Comparison of ENCODE assay signal across 34 cellular contexts in the genomic region with DNA sequence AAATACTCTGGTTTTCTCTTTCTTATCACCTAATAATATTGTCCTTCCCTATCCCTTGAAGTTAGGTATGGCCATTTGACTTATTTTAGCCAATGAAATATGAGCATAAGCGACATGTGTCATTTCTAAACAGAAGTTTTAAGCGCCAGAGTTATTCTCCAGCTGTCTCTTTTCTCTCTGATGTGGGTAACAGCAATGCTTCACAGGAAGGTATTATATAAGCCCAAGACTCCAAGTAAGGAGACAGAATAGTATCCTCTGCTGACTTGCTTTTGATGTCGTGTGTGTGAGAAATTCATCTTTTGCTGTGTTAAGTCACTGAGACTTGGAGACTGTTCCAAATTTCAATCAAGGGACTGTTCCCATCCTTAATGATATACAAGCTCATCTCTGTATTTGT.
"Had no signal": no experiment of that assay in that cellular context is flagged by ENCODE, and none has a peak within 500 bp of the region (broad histone marks: within the 10 kb centered on the region; RNA-seq: fewer than 3 reads in every experiment).

No MANE protein-coding gene starts in this region.

- DNase-seq: activated B cell treated with CpG ODN at 0.5 μM for 24 hours; activated CD4-positive, alpha-beta memory T cell treated with anti-CD3 and anti-CD28 coated beads for 36 hours; activated CD4-positive, alpha-beta T cell treated with anti-CD3 and anti-CD28 coated beads for 4 hours; activated CD4-positive, alpha-beta T cell treated with anti-CD3 and anti-CD28 coated beads, Interleukin-2, amount 10 ng/mL, durations not matched to agents 24 days and 14 days; activated CD4-positive, alpha-beta T cell treated with anti-CD3 and anti-CD28 coated beads, Interleukin-2, amount 50 U/mL, for 1 hour; activated CD4-positive, alpha-beta T cell treated with anti-CD3 and anti-CD28 coated beads, Interleukin-2, amount 50 U/mL, for 4 hours; activated CD4-positive, CD25-positive, alpha-beta regulatory T cell treated with anti-CD3 and anti-CD28 coated beads, Interleukin-2, amount 50 U/mL, for 72 hours; activated CD8-positive, alpha-beta memory T cell treated with anti-CD3 and anti-CD28 coated beads for 24 hours; activated CD8-positive, alpha-beta memory T cell treated with anti-CD3 and anti-CD28 coated beads, Interleukin-2, amount 10 ng/mL, durations not matched to agents 7 days and 5 days; activated CD8-positive, alpha-beta memory T cell treated with anti-CD3 and anti-CD28 coated beads, Interleukin-2, amount 50 U/mL, for 48 hours; activated CD8-positive, alpha-beta T cell treated with anti-CD3 and anti-CD28 coated beads for 36 hours; activated effector memory CD4-positive, alpha-beta T cell treated with Interleukin-2 at 50 U/mL for 16 hours; activated gamma-delta T cell; activated naive CD4-positive, alpha-beta T cell treated with anti-CD3 and anti-CD28 coated beads, Interleukin-2, amount 10 ng/mL, durations not matched to agents 7 days and 5 days; activated naive CD4-positive, alpha-beta T cell treated with Interleukin-2 at 50 U/mL for 16 hours; activated naive CD8-positive, alpha-beta T cell treated with anti-CD3 and anti-CD28 coated beads, Interleukin-2, amount 10 ng/mL, durations not matched to agents 7 days and 5 days; activated naive CD8-positive, alpha-beta T cell treated with anti-CD3 and anti-CD28 coated beads, Interleukin-2, amount 50 U/mL, for 24 hours; activated T-cell treated with anti-CD3 and anti-CD28 coated beads, Interleukin-2, amount 50 U/mL, for 24 hours; activated T-cell treated with anti-CD3 and anti-CD28 coated beads, Interleukin-2, amount 50 U/mL, for 48 hours; amygdala; anterior cingulate cortex; caudate nucleus; cerebellar nuclear complex; T-helper 2 cell; T-helper 9 cell had no signal

- H3K4me3 ChIP-seq: ascending aorta, cardiac muscle cell had no signal

- H3K27ac Mint-ChIP-seq: activated B cell treated with CpG ODN at 0.5 μM for 24 hours; activated CD4-positive, alpha-beta memory T cell treated with anti-CD3 and anti-CD28 coated beads for 36 hours; activated CD4-positive, alpha-beta T cell treated with anti-CD3 and anti-CD28 coated beads, Interleukin-2, amount 10 ng/mL, durations not matched to agents 24 days and 14 days; activated CD8-positive, alpha-beta memory T cell treated with anti-CD3 and anti-CD28 coated beads, Interleukin-2, amount 10 ng/mL, durations not matched to agents 7 days and 5 days; activated CD8-positive, alpha-beta T cell treated with anti-CD3 and anti-CD28 coated beads for 36 hours; activated naive CD4-positive, alpha-beta T cell treated with anti-CD3 and anti-CD28 coated beads, Interleukin-2, amount 10 ng/mL, durations not matched to agents 7 days and 5 days; activated naive CD4-positive, alpha-beta T cell treated with anti-CD3 and anti-CD28 coated beads, Interleukin-2, amount 50 U/mL, for 24 hours; activated naive CD8-positive, alpha-beta T cell; activated naive CD8-positive, alpha-beta T cell treated with anti-CD3 and anti-CD28 coated beads, Interleukin-2, amount 10 ng/mL, durations not matched to agents 7 days and 5 days; activated naive CD8-positive, alpha-beta T cell treated with anti-CD3 and anti-CD28 coated beads, Interleukin-2, amount 50 U/mL, for 24 hours; activated T-cell treated with anti-CD3 and anti-CD28 coated beads, Interleukin-2, amount 50 U/mL, for 24 hours; activated T-helper 2 cell treated with anti-CD3 and anti-CD28 coated beads, Interferon-gamma antibody, Interleukin-2, Interleukin-4, amounts not matched to agents 10 μg/mL and 5 μg/mL and 100 μg/mL, durations not matched to agents 14 hours and 24 hours and 36 hours; brain; T-helper 1 cell treated with Interleukin-12 subunit alpha and Interleukin-12 subunit beta and Interleukin-4 antibody, amounts not matched to agents 30 μg/mL and 1 μg/mL, for 36 hours; T-helper 2 cell treated with Interferon-gamma antibody and Interleukin-4, amounts not matched to agents 5 μg/mL and 100 μg/mL, for 36 hours had no signal

- H3K4me1 Mint-ChIP-seq: activated B cell treated with CpG ODN at 0.5 μM for 24 hours; activated CD4-positive, alpha-beta T cell treated with anti-CD3 and anti-CD28 coated beads, Interleukin-2, amount 10 ng/mL, durations not matched to agents 24 days and 14 days; activated CD8-positive, alpha-beta memory T cell treated with anti-CD3 and anti-CD28 coated beads, Interleukin-2, amount 10 ng/mL, durations not matched to agents 7 days and 5 days; activated naive CD4-positive, alpha-beta T cell treated with anti-CD3 and anti-CD28 coated beads, Interleukin-2, amount 10 ng/mL, durations not matched to agents 7 days and 5 days; activated naive CD4-positive, alpha-beta T cell treated with anti-CD3 and anti-CD28 coated beads, Interleukin-2, amount 50 U/mL, for 24 hours; activated naive CD8-positive, alpha-beta T cell treated with anti-CD3 and anti-CD28 coated beads, Interleukin-2, amount 10 ng/mL, durations not matched to agents 7 days and 5 days; activated naive CD8-positive, alpha-beta T cell treated with anti-CD3 and anti-CD28 coated beads, Interleukin-2, amount 50 U/mL, for 24 hours; brain; central memory CD8-positive, alpha-beta T cell had no signal

- H3K36me3 Mint-ChIP-seq: activated CD4-positive, alpha-beta memory T cell treated with anti-CD3 and anti-CD28 coated beads for 36 hours; activated CD8-positive, alpha-beta memory T cell treated with anti-CD3 and anti-CD28 coated beads, Interleukin-2, amount 10 ng/mL, durations not matched to agents 7 days and 5 days; activated naive CD4-positive, alpha-beta T cell treated with anti-CD3 and anti-CD28 coated beads, Interleukin-2, amount 10 ng/mL, durations not matched to agents 7 days and 5 days; activated naive CD8-positive, alpha-beta T cell; activated naive CD8-positive, alpha-beta T cell treated with anti-CD3 and anti-CD28 coated beads, Interleukin-2, amount 10 ng/mL, durations not matched to agents 7 days and 5 days; brain had no signal

- H3K4me3 Mint-ChIP-seq: activated B cell treated with CpG ODN at 0.5 μM for 24 hours; activated CD4-positive, alpha-beta memory T cell treated with anti-CD3 and anti-CD28 coated beads for 36 hours; activated CD4-positive, alpha-beta T cell treated with anti-CD3 and anti-CD28 coated beads, Interleukin-2, amount 10 ng/mL, durations not matched to agents 24 days and 14 days; activated CD8-positive, alpha-beta memory T cell treated with anti-CD3 and anti-CD28 coated beads, Interleukin-2, amount 10 ng/mL, durations not matched to agents 7 days and 5 days; activated CD8-positive, alpha-beta T cell treated with anti-CD3 and anti-CD28 coated beads for 36 hours; activated naive CD4-positive, alpha-beta T cell treated with anti-CD3 and anti-CD28 coated beads, Interleukin-2, amount 10 ng/mL, durations not matched to agents 7 days and 5 days; activated naive CD4-positive, alpha-beta T cell treated with anti-CD3 and anti-CD28 coated beads, Interleukin-2, amount 50 U/mL, for 24 hours; activated naive CD8-positive, alpha-beta T cell; activated naive CD8-positive, alpha-beta T cell treated with anti-CD3 and anti-CD28 coated beads, Interleukin-2, amount 10 ng/mL, durations not matched to agents 7 days and 5 days; activated naive CD8-positive, alpha-beta T cell treated with anti-CD3 and anti-CD28 coated beads, Interleukin-2, amount 50 U/mL, for 24 hours; activated T-cell treated with anti-CD3 and anti-CD28 coated beads, Interleukin-2, amount 50 U/mL, for 24 hours; brain; central memory CD8-positive, alpha-beta T cell; T-helper 1 cell treated with Interleukin-12 subunit alpha and Interleukin-12 subunit beta and Interleukin-4 antibody, amounts not matched to agents 30 μg/mL and 1 μg/mL, for 36 hours; T-helper 2 cell treated with Interferon-gamma antibody and Interleukin-4, amounts not matched to agents 5 μg/mL and 100 μg/mL, for 36 hours had no signal

- H3K27me3 Mint-ChIP-seq: activated B cell treated with CpG ODN at 0.5 μM for 24 hours; activated CD4-positive, alpha-beta memory T cell treated with anti-CD3 and anti-CD28 coated beads for 36 hours; activated CD8-positive, alpha-beta memory T cell treated with anti-CD3 and anti-CD28 coated beads, Interleukin-2, amount 10 ng/mL, durations not matched to agents 7 days and 5 days; activated naive CD4-positive, alpha-beta T cell treated with anti-CD3 and anti-CD28 coated beads, Interleukin-2, amount 10 ng/mL, durations not matched to agents 7 days and 5 days; activated naive CD8-positive, alpha-beta T cell; activated naive CD8-positive, alpha-beta T cell treated with anti-CD3 and anti-CD28 coated beads, Interleukin-2, amount 10 ng/mL, durations not matched to agents 7 days and 5 days; activated T-cell treated with anti-CD3 and anti-CD28 coated beads, Interleukin-2, amount 50 U/mL, for 24 hours; brain; central memory CD8-positive, alpha-beta T cell had no signal

- ATAC-seq: activated CD8-positive, alpha-beta memory T cell treated with anti-CD3 and anti-CD28 coated beads, Interleukin-2, amount 10 ng/mL, durations not matched to agents 7 days and 5 days; activated CD8-positive, alpha-beta T cell treated with anti-CD3 and anti-CD28 coated beads for 36 hours; activated naive CD8-positive, alpha-beta T cell treated with anti-CD3 and anti-CD28 coated beads, Interleukin-2, amount 50 U/mL, for 24 hours had no signal

- H3K9me3 Mint-ChIP-seq: activated CD4-positive, alpha-beta T cell treated with anti-CD3 and anti-CD28 coated beads, Interleukin-2, amount 10 ng/mL, durations not matched to agents 24 days and 14 days; activated CD8-positive, alpha-beta T cell treated with anti-CD3 and anti-CD28 coated beads for 36 hours; activated naive CD4-positive, alpha-beta T cell treated with anti-CD3 and anti-CD28 coated beads, Interleukin-2, amount 50 U/mL, for 24 hours; activated naive CD8-positive, alpha-beta T cell treated with anti-CD3 and anti-CD28 coated beads, Interleukin-2, amount 10 ng/mL, durations not matched to agents 7 days and 5 days; activated naive CD8-positive, alpha-beta T cell treated with anti-CD3 and anti-CD28 coated beads, Interleukin-2, amount 50 U/mL, for 24 hours; activated T-cell treated with anti-CD3 and anti-CD28 coated beads, Interleukin-2, amount 50 U/mL, for 24 hours; activated T-helper 2 cell treated with anti-CD3 and anti-CD28 coated beads, Interferon-gamma antibody, Interleukin-2, Interleukin-4, amounts not matched to agents 10 μg/mL and 5 μg/mL and 100 μg/mL, durations not matched to agents 14 hours and 24 hours and 36 hours; central memory CD8-positive, alpha-beta T cell had no signal
